Comparison of ENCODE assay signal across 9 cellular contexts in the genomic region with DNA sequence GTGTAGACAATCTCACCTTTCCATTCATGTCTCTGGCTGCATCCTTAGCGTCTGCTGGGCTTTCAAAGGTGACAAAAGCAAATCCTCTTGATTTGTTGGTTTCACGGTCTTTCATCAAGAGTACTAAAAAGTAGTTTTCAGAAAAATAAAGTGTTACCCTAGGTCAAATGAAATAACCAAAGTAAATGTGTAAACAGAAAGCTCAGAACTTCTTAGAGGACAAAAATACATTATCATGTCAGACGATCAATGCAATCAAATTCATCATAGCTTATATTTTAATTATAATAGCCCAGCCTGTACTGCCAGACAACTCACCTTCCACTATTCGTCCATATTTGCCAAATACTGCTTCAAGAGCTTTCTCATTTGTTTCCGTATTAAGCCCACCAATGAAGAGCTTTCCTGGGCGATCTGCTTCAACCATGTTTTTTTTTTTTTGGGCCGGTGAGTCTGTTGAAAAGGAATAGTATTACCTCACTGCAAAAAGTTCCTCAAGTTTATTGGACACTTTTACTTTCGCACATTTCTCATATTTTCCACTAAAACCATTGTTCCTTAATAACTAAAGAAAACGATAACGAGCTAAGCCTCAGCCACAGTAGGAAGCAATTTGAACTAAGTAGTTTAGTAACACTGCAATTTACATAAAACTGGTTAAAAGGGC. TPM values are rescaled to one million over a fixed set of nuclear protein-coding genes. Genes with fewer than 3 reads are reported as not detected.
A peak's percentile ranks its signal among the peaks of the same experiment; 100 is the strongest.
DNase-seq lines count a peak whose midpoint lies in the region; ATAC-seq, FAIRE-seq and TF ChIP-seq lines count a peak whose summit lies in the region.
"Had no signal": no experiment of that assay in that cellular context is flagged by ENCODE, and none has a peak within 500 bp of the region (broad histone marks: within the 10 kb centered on the region; RNA-seq: fewer than 3 reads in every experiment).

No MANE protein-coding gene starts in this region.

- peaks cover 10% of the 10 kb centered on the region for H3K9me3 Mint-ChIP-seq in progenitor cell of endocrine pancreas (ENCODE audit: low read depth)

- H3K4me3 Mint-ChIP-seq in progenitor cell of endocrine pancreas (ENCODE audit: low read depth), result peak overlapping the region; percentile 90

- peak overlapping the region; percentile 98 for H3K27ac Mint-ChIP-seq in progenitor cell of endocrine pancreas

- no peak for TF ChIP-seq CTCF in progenitor cell of endocrine pancreas (IDR thresholded peaks at IDR 0.05; ENCODE audit: unreplicated experiment)

- H3K4me3 ChIP-seq in SK-N-MC, result peak overlapping the region; percentile 95

- ATAC-seq in GM21619 (IDR thresholded peaks at IDR 0.05; ENCODE audit: unreplicated experiment), result no peak
- ATAC-seq in GM21390 (IDR thresholded peaks at IDR 0.05; ENCODE audit: unreplicated experiment), result no peak

- H3K4me1 Mint-ChIP-seq in progenitor cell of endocrine pancreas (ENCODE audit: low read depth), result peaks cover 5% of the 10 kb centered on the region

- H3K27me3 Mint-ChIP-seq in progenitor cell of endocrine pancreas, result no peaks in the 10 kb centered on the region

- no peaks in the 10 kb centered on the region for H3K9me3 ChIP-seq in SK-N-MC (ENCODE audit: low read depth, low read length)

- peaks cover 21% of the 10 kb centered on the region for H3K36me3 Mint-ChIP-seq in progenitor cell of endocrine pancreas (ENCODE audit: insufficient read depth)

- peak overlapping the region; percentile 96 for H3K27ac ChIP-seq in SK-N-MC

- DNase-seq in GM18507 (ENCODE audit: extremely low spot score, insufficient read length, low read depth) (no peak), SK-N-MC (ENCODE audit: low read depth, low spot score) (no peak), fibroblast of peridontal ligament (ENCODE audit: extremely low read depth) (peak; percentile 28), progenitor cell of endocrine pancreas (ENCODE audit: low spot score, unreplicated experiment) (no peak), NCI-H524 treated with DMSO at 0.1 percent for 48 hours (lab: John Stamatoyannopoulos, UW) (no peak), NCI-H226 (no peak)

- FAIRE-seq in GM18507 (lab: Jason Lieb, UNC), result peak; percentile 72
- FAIRE-seq: TTC549 had no signal

- H3K9ac ChIP-seq in SK-N-MC (ENCODE audit: insufficient read length), result peak overlapping the region; percentile 99

- peaks cover 57% of the 10 kb centered on the region for H3K36me3 ChIP-seq in SK-N-MC (ENCODE audit: insufficient read depth, low read length)

RNA-seq across cellular contexts. Expression of gene RBMX, which starts 1.4 kb away (rescaled TPM):
- total RNA-seq in progenitor cell of endocrine pancreas, result 425 and 445 TPM in 2 replicates
